1 cellular context compared by ENCODE assay signal in genomic region chr10:100873825-100874326, GRCh38.
TF ChIP-seq lines count a peak whose summit lies in the region.

No MANE protein-coding gene starts in this region.

TF ChIP-seq in GM23338, 12 proteins besides CTCF, POLR2A, EP300 and RAD21 (continued from another document):
- no peak for TF ChIP-seq ETS1 (IDR thresholded peaks at IDR 0.05)
- no peak for TF ChIP-seq EZH2phosphoT487 (IDR thresholded peaks at IDR 0.05; ENCODE audit: unreplicated experiment)
- TF ChIP-seq JUNB (IDR thresholded peaks at IDR 0.05; ENCODE audit: unreplicated experiment): no peak
- no peak for TF ChIP-seq EZH2 (IDR thresholded peaks at IDR 0.05; ENCODE audit: low read depth, unreplicated experiment)
- TF ChIP-seq STAT1 (IDR thresholded peaks at IDR 0.05; ENCODE audit: unreplicated experiment): no peak
- no peak for TF ChIP-seq ZNF331 (CRISPR knock-in tag; IDR thresholded peaks at IDR 0.05; ENCODE audit: low read depth)
